Comparison of ENCODE assay signal across 11 cellular contexts in genomic region chr16:89257757-89258465, GRCh38. TPM values are rescaled to one million over a fixed set of nuclear protein-coding genes. Genes with fewer than 3 reads are reported as not detected.
A peak's percentile ranks its signal among the peaks of the same experiment; 100 is the strongest.
DNase-seq lines count a peak whose midpoint lies in the region; ATAC-seq and TF ChIP-seq lines count a peak whose summit lies in the region.
"Had no signal": no experiment of that assay in that cellular context is flagged by ENCODE, and none has a peak within 500 bp of the region (broad histone marks: within the 10 kb centered on the region; RNA-seq: fewer than 3 reads in every experiment).

No MANE protein-coding gene starts in this region.

- H3K27ac ChIP-seq in thoracic aorta: no peak overlapping the region

- H3K27me3 Mint-ChIP-seq in activated T-cell treated with anti-CD3 and anti-CD28 coated beads, Interleukin-2, amount 50 U/mL, for 72 hours (ENCODE audit: low read depth): peaks cover 24% of the 10 kb centered on the region
- peaks cover 21% of the 10 kb centered on the region for H3K27me3 Mint-ChIP-seq in activated CD8-positive, alpha-beta T cell treated with anti-CD3 and anti-CD28 coated beads, Interleukin-2, amount 10 ng/mL, durations not matched to agents 7 days and 5 days (ENCODE audit: low read depth)

- TF ChIP-seq CTCF in thoracic aorta (IDR thresholded peaks at IDR 0.05): no peak

- no peaks in the 10 kb centered on the region for H3K9me3 Mint-ChIP-seq in activated T-cell treated with anti-CD3 and anti-CD28 coated beads, Interleukin-2, amount 50 U/mL, for 72 hours
- peaks cover 4% of the 10 kb centered on the region for H3K9me3 Mint-ChIP-seq in activated CD8-positive, alpha-beta T cell treated with anti-CD3 and anti-CD28 coated beads, Interleukin-2, amount 10 ng/mL, durations not matched to agents 7 days and 5 days (ENCODE audit: insufficient read depth)

- H3K36me3 ChIP-seq in thoracic aorta: no peaks in the 10 kb centered on the region

- CTCF ChIA-PET in activated CD8-positive, alpha-beta T cell treated with anti-CD3 and anti-CD28 coated beads, Interleukin-2, amount 10 ng/mL, durations not matched to agents 7 days and 5 days (lab: Charles Lee): no interaction called here

- no peaks in the 10 kb centered on the region for H3K27me3 ChIP-seq in thoracic aorta (replicated peaks; ENCODE audit: insufficient read depth)

- peaks cover 3% of the 10 kb centered on the region for H3K9me3 ChIP-seq in thoracic aorta

- peak overlapping the region; percentile 59 to 85 for H3K4me3 Mint-ChIP-seq in activated T-cell treated with anti-CD3 and anti-CD28 coated beads, Interleukin-2, amount 50 U/mL, for 72 hours
- peak overlapping the region; percentile 58 for H3K4me3 Mint-ChIP-seq in activated CD8-positive, alpha-beta T cell treated with anti-CD3 and anti-CD28 coated beads, Interleukin-2, amount 10 ng/mL, durations not matched to agents 7 days and 5 days

- H3K36me3 Mint-ChIP-seq in activated T-cell treated with anti-CD3 and anti-CD28 coated beads, Interleukin-2, amount 50 U/mL, for 72 hours (ENCODE audit: insufficient read depth in 2 of 2): peaks cover 0 to 6% of the 10 kb centered on the region in 2 donors
- H3K36me3 Mint-ChIP-seq in activated CD8-positive, alpha-beta T cell treated with anti-CD3 and anti-CD28 coated beads, Interleukin-2, amount 10 ng/mL, durations not matched to agents 7 days and 5 days (ENCODE audit: low read depth): no peaks in the 10 kb centered on the region

- ATAC-seq in activated T-cell treated with anti-CD3 and anti-CD28 coated beads, Interleukin-2, amount 50 U/mL, for 72 hours (replicated peaks in 1 of 2): no peak
- no peak for ATAC-seq in activated CD8-positive, alpha-beta T cell treated with anti-CD3 and anti-CD28 coated beads, Interleukin-2, amount 10 ng/mL, durations not matched to agents 7 days and 5 days
- no peak for ATAC-seq in thoracic aorta (ENCODE audit: insufficient number of reproducible peaks, low FRiP score, low read depth)
- no peak for ATAC-seq in HG03135 (IDR thresholded peaks at IDR 0.05; ENCODE audit: unreplicated experiment)

- peak overlapping the region; percentile 39 for H3K27ac Mint-ChIP-seq in activated T-cell treated with anti-CD3 and anti-CD28 coated beads, Interleukin-2, amount 50 U/mL, for 72 hours
- H3K27ac Mint-ChIP-seq in activated CD8-positive, alpha-beta T cell treated with anti-CD3 and anti-CD28 coated beads, Interleukin-2, amount 10 ng/mL, durations not matched to agents 7 days and 5 days: no peak overlapping the region

- no peak for DNase-seq in activated T-cell treated with anti-CD3 and anti-CD28 coated beads, Interleukin-2, amount 50 U/mL, for 72 hours
- no peak for DNase-seq in activated T-cell treated with anti-CD3 and anti-CD28 coated beads, Interleukin-2, amount 50 U/mL, for 48 hours
- no peak for DNase-seq in activated CD8-positive, alpha-beta T cell treated with anti-CD3 and anti-CD28 coated beads, Interleukin-2, amount 10 ng/mL, durations not matched to agents 7 days and 5 days
- DNase-seq in iPS-NIHi11 (ENCODE audit: low spot score): peak; percentile 35
- DNase-seq in thoracic aorta (ENCODE audit: low spot score): no peak
- no peak for DNase-seq in NCI-H1694 (lab: John Stamatoyannopoulos, UW)
- no peak for DNase-seq in retina
- DNase-seq: activated CD4-positive, alpha-beta T cell treated with anti-CD3 and anti-CD28 coated beads for 48 hours; DMS79 had no signal

- H3K4me3 ChIP-seq in thoracic aorta: peak overlapping the region; percentile 56

- peaks cover 4 to 13% of the 10 kb centered on the region in 2 donors for H3K4me1 ChIP-seq in thoracic aorta (ENCODE audit: control insufficient read depth in 1 of 2, low read depth in 2 of 2)

- POLR2A ChIA-PET in activated CD8-positive, alpha-beta T cell treated with anti-CD3 and anti-CD28 coated beads, Interleukin-2, amount 10 ng/mL, durations not matched to agents 7 days and 5 days (lab: Charles Lee): no interaction called here

- peaks cover 24% of the 10 kb centered on the region for H3K4me1 Mint-ChIP-seq in activated T-cell treated with anti-CD3 and anti-CD28 coated beads, Interleukin-2, amount 50 U/mL, for 72 hours (ENCODE audit: low read depth)
- peaks cover 28% of the 10 kb centered on the region for H3K4me1 Mint-ChIP-seq in activated CD8-positive, alpha-beta T cell treated with anti-CD3 and anti-CD28 coated beads, Interleukin-2, amount 10 ng/mL, durations not matched to agents 7 days and 5 days (ENCODE audit: low read depth)

RNA-seq across cellular contexts. Expression of gene ZNF778, which starts 40.4 kb away (rescaled TPM):
- 10 to 100 TPM in 1 of 2 donors, 1 to 10 TPM in 1; 7.2 to 10.9 TPM for total RNA-seq in activated T-cell treated with anti-CD3 and anti-CD28 coated beads, Interleukin-2, amount 50 U/mL, for 72 hours
- total RNA-seq in activated CD8-positive, alpha-beta T cell treated with anti-CD3 and anti-CD28 coated beads, Interleukin-2, amount 10 ng/mL, durations not matched to agents 7 days and 5 days: 1 to 10 TPM; 4.9 to 7.4 TPM
- 10 to 100 TPM; 17.1 to 27.2 TPM for total RNA-seq in thoracic aorta

RNA-seq across cellular contexts. Expression of gene SLC22A31, which starts 57.6 kb away (rescaled TPM):
- total RNA-seq in activated T-cell treated with anti-CD3 and anti-CD28 coated beads, Interleukin-2, amount 50 U/mL, for 72 hours: 1 to 10 TPM; 1.3 to 1.6 TPM
- total RNA-seq in activated CD8-positive, alpha-beta T cell treated with anti-CD3 and anti-CD28 coated beads, Interleukin-2, amount 10 ng/mL, durations not matched to agents 7 days and 5 days: not detected
- total RNA-seq in thoracic aorta: under 1 TPM in 1 of 2 donors, not detected in 1; 0.81 TPM
- total RNA-seq: glomerular endothelial cell had no signal
